In genomic region chr13:111925146-111925875, GRCh38 we compare ENCODE assay signal across 25 cellular contexts.
"Had no signal": no experiment of that assay in that cellular context is flagged by ENCODE, and none has a peak within 500 bp of the region (broad histone marks: within the 10 kb centered on the region; RNA-seq: fewer than 3 reads in every experiment).

No MANE protein-coding gene starts in this region.

- DNase-seq: effector memory CD8-positive, alpha-beta T cell; esophagus squamous epithelium; foreskin fibroblast; glutamatergic neuron; immature natural killer cell; kidney; left cardiac atrium; left ventricle myocardium superior; mesendoderm; naive thymus-derived CD4-positive, alpha-beta T cell; psoas muscle; retina; right lobe of liver; stimulated activated CD4-positive, alpha-beta T cell treated with anti-CD3 and anti-CD28 coated beads, Interleukin-15, amount 100 ng/mL, for 24 hours; stimulated activated CD4-positive, alpha-beta T cell treated with anti-CD3 and anti-CD28 coated beads, Interleukin-1b, Interleukin-23, amount 100 ng/mL, for 48 hours; stimulated activated CD4-positive, alpha-beta T cell treated with anti-CD3 and anti-CD28 coated beads, Interleukin-4, amount 100 ng/mL, for 24 hours; stimulated activated naive CD8-positive, alpha-beta T cell treated with anti-CD3 and anti-CD28 coated beads, Interleukin-15, amount 100 ng/mL, for 72 hours; substantia nigra; transverse colon; uterus had no signal

- H2AFZ ChIP-seq: parathyroid adenoma had no signal

- H3K4me1 ChIP-seq: esophagus squamous epithelium, gastroesophageal sphincter, parathyroid adenoma, psoas muscle, right lobe of liver, transverse colon, uterus had no signal

- H3K27ac ChIP-seq: esophagus squamous epithelium, gastroesophageal sphincter, parathyroid adenoma, psoas muscle, right lobe of liver, thoracic aorta, transverse colon, uterus had no signal

- H3K4me3 ChIP-seq: esophagus squamous epithelium, gastroesophageal sphincter, lung, psoas muscle, right lobe of liver, thoracic aorta, transverse colon, uterus had no signal

- H3K79me2 ChIP-seq: parathyroid adenoma had no signal

- H3K9me3 ChIP-seq: esophagus squamous epithelium, gastroesophageal sphincter, psoas muscle, right lobe of liver, thoracic aorta, transverse colon, uterus had no signal

- H3K27me3 ChIP-seq: right lobe of liver, transverse colon, uterus had no signal

- ATAC-seq: effector memory CD8-positive, alpha-beta T cell; gastroesophageal sphincter; left cardiac atrium; left ventricle myocardium superior; naive thymus-derived CD4-positive, alpha-beta T cell; psoas muscle; right lobe of liver; stimulated activated memory B cell treated with anti-CD40 and anti-IgM and Interleukin-4, amounts not matched to agents 10 μg/mL and 1 μg/mL and 100 μg/mL, for 72 hours; stimulated activated naive CD8-positive, alpha-beta T cell treated with anti-CD3 and anti-CD28 coated beads, Interleukin-15, amount 100 ng/mL, for 72 hours had no signal

- H3K36me3 ChIP-seq: esophagus squamous epithelium, gastroesophageal sphincter, right lobe of liver, thoracic aorta, transverse colon, uterus had no signal
